11 cellular contexts compared by ENCODE assay signal in the genomic region with DNA sequence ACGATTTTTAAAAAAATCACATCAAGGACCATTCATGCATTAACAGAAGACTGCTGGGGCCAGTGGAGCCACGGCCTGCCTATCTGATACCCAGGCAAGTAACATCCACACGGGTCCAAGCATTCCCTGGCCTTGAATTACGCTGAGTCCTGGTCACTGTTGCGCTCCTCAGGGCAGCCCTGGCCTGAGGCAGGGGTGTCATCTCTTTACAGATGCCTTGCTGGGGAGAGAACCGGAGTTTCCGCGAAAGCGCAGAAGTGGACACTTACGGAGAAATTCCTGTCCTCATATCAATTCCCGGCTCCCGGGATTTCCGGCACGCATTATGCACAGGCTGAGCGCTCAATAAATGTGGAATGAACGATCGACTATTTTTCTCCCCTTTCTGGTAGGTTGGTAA. TPM values are rescaled to one million over a fixed set of nuclear protein-coding genes. Genes with fewer than 3 reads are reported as not detected.
DNase-seq lines count a peak whose midpoint lies in the region; ATAC-seq and TF ChIP-seq lines count a peak whose summit lies in the region.
"Had no signal": no experiment of that assay in that cellular context is flagged by ENCODE, and none has a peak within 500 bp of the region (broad histone marks: within the 10 kb centered on the region; RNA-seq: fewer than 3 reads in every experiment).

No MANE protein-coding gene starts in this region.

- no peak for ATAC-seq in GM23338
- peak in 1 of 2 donors; percentile 12 for ATAC-seq in naive B cell (ENCODE audit: low read depth in 2 of 2)
- ATAC-seq in HG02588 (IDR thresholded peaks at IDR 0.05; ENCODE audit: unreplicated experiment), result no peak
- ATAC-seq: HCT116, heart right ventricle had no signal

- H3K4me3 Mint-ChIP-seq in Calu3 (ENCODE audit: low read depth, unreplicated experiment), result peak overlapping the region; percentile 86
- peak overlapping the region; percentile 61 for H3K4me3 Mint-ChIP-seq in GM23338
- H3K4me3 Mint-ChIP-seq in activated naive CD8-positive, alpha-beta T cell treated with anti-CD3 and anti-CD28 coated beads for 36 hours, result peak overlapping the region; percentile 95
- H3K4me3 Mint-ChIP-seq in naive B cell, result peak overlapping the region; percentile 84 to 99 (median 96)
- no peak overlapping the region for H3K4me3 Mint-ChIP-seq in osteocyte (ENCODE audit: unreplicated experiment)

- H3K4me1 ChIP-seq in GM23338 (ENCODE audit: insufficient read depth), result peaks cover 5% of the 10 kb centered on the region; the same call in 1 of the 2 replicates
- H3K4me1 ChIP-seq: heart right ventricle had no signal

- TF ChIP-seq CTCF in Calu3 (IDR thresholded peaks at IDR 0.05; ENCODE audit: unreplicated experiment), result no peak
- TF ChIP-seq CTCF in GM23338 (conservative IDR thresholded peaks at IDR 0.05; ENCODE audit: low read depth in 2 of 2), result no peak
- TF ChIP-seq CTCF in osteocyte (IDR thresholded peaks at IDR 0.05), result no peak

- 0 out of 2 replicates have a peak, but pooled peaks cover 3% of the 10 kb centered on the region for H3F3A ChIP-seq in GM23338 (replicated peaks; ENCODE audit: low read depth)

- H3K79me2 ChIP-seq in GM23338 (replicated peaks; ENCODE audit: insufficient read depth), result peaks cover 45% of the 10 kb centered on the region

- no peak overlapping the region for H3K27ac ChIP-seq in GM23338 (ENCODE audit: low read depth)

- DNase-seq in Calu3 (no peak), GM23338 (ENCODE audit: low spot score) (no peak), naive B cell (no peak), epidermal melanocyte (ENCODE audit: insufficient read length, low spot score) (no peak), osteocyte (ENCODE audit: extremely low spot score, unreplicated experiment) (no peak)
- DNase-seq in activated naive CD8-positive, alpha-beta T cell treated with anti-CD3 and anti-CD28 coated beads for 36 hours, result no peak
- DNase-seq: heart right ventricle, mammary epithelial cell had no signal

- peak overlapping the region; percentile 98; the same call in 1 of the 2 replicates for H2AFZ ChIP-seq in GM23338

- no peaks in the 10 kb centered on the region for H4K20me1 ChIP-seq in GM23338 (replicated peaks; ENCODE audit: insufficient read depth)

- no peaks in the 10 kb centered on the region for H3K9me2 ChIP-seq in GM23338 (ENCODE audit: insufficient read depth)

- peak overlapping the region; percentile 91 for H3K4me3 ChIP-seq in GM23338

- no peaks in the 10 kb centered on the region for H3K27me3 ChIP-seq in GM23338 (ENCODE audit: insufficient read depth)

- peak overlapping the region; percentile 93 for H3K4me2 ChIP-seq in GM23338

- H3K36me3 Mint-ChIP-seq in Calu3 (ENCODE audit: insufficient read depth, unreplicated experiment), result peaks cover 40% of the 10 kb centered on the region
- no peaks in the 10 kb centered on the region; the same call in 2 of the 3 replicates for H3K36me3 Mint-ChIP-seq in GM23338 (ENCODE audit: low read depth)
- peaks cover 47% of the 10 kb centered on the region for H3K36me3 Mint-ChIP-seq in activated naive CD8-positive, alpha-beta T cell treated with anti-CD3 and anti-CD28 coated beads for 36 hours
- H3K36me3 Mint-ChIP-seq in naive B cell, result peaks cover 8 to 10% of the 10 kb centered on the region in 2 donors
- no peaks in the 10 kb centered on the region for H3K36me3 Mint-ChIP-seq in osteocyte (ENCODE audit: unreplicated experiment)

- CTCF ChIA-PET in Calu3 (lab: Charles Lee), result no interaction called here

- peaks cover 2% of the 10 kb centered on the region for H3K9me3 Mint-ChIP-seq in Calu3 (ENCODE audit: low read depth, unreplicated experiment)
- H3K9me3 Mint-ChIP-seq in GM23338, result no peaks in the 10 kb centered on the region
- peaks cover 5% of the 10 kb centered on the region for H3K9me3 Mint-ChIP-seq in activated naive CD8-positive, alpha-beta T cell treated with anti-CD3 and anti-CD28 coated beads for 36 hours
- H3K9me3 Mint-ChIP-seq in naive B cell, result no peaks in the 10 kb centered on the region
- H3K9me3 Mint-ChIP-seq in osteocyte (ENCODE audit: unreplicated experiment), result no peaks in the 10 kb centered on the region

- intact Hi-C loops in Calu3 (cut with micrococcal nuclease; ENCODE audit: unreplicated experiment), result no loop called here

- H3K27me3 Mint-ChIP-seq in Calu3 (ENCODE audit: unreplicated experiment) (no peaks in the 10 kb centered on the region), GM23338 (ENCODE audit: insufficient read depth, low read depth, poor library complexity) (peaks cover 17% of the 10 kb centered on the region), naive B cell (no peaks in the 10 kb centered on the region), osteocyte (ENCODE audit: unreplicated experiment) (peaks cover 7% of the 10 kb centered on the region)
- no peaks in the 10 kb centered on the region for H3K27me3 Mint-ChIP-seq in activated naive CD8-positive, alpha-beta T cell treated with anti-CD3 and anti-CD28 coated beads for 36 hours

- TSS peak; percentile 48 for BruUV-seq in Calu3 (replicated peaks; lab: Mats Ljungman, UMichigan)

- H3K27ac Mint-ChIP-seq in Calu3 (ENCODE audit: unreplicated experiment) (peak overlapping the region; percentile 84), GM23338 (no peak overlapping the region), naive B cell (peak overlapping the region; percentile 92 to 98 (median 97)), osteocyte (ENCODE audit: unreplicated experiment) (no peak overlapping the region)
- H3K27ac Mint-ChIP-seq in activated naive CD8-positive, alpha-beta T cell treated with anti-CD3 and anti-CD28 coated beads for 36 hours, result peak overlapping the region; percentile 99

- H3K36me3 ChIP-seq in GM23338 (ENCODE audit: insufficient read depth), result no peaks in the 10 kb centered on the region
- H3K36me3 ChIP-seq: heart right ventricle had no signal

- H3K4me1 Mint-ChIP-seq in Calu3 (ENCODE audit: low read depth, unreplicated experiment) (peaks cover 20% of the 10 kb centered on the region), GM23338 (peaks cover 13% of the 10 kb centered on the region), naive B cell (peaks cover 59 to 69% (median 65%) of the 10 kb centered on the region in 3 donors), osteocyte (ENCODE audit: unreplicated experiment) (no peaks in the 10 kb centered on the region)
- peaks cover 51% of the 10 kb centered on the region for H3K4me1 Mint-ChIP-seq in activated naive CD8-positive, alpha-beta T cell treated with anti-CD3 and anti-CD28 coated beads for 36 hours

TF ChIP-seq in GM23338, 12 proteins besides CTCF, POLR2A, EP300 and RAD21 (continues in another document):
- TF ChIP-seq POLR2AphosphoS5 (IDR thresholded peaks at IDR 0.05; ENCODE audit: low read depth) (no peak), CREB1 (CRISPR knock-in tag; IDR thresholded peaks at IDR 0.05; ENCODE audit: low read depth) (no peak), ZNF331 (CRISPR knock-in tag; IDR thresholded peaks at IDR 0.05; ENCODE audit: low read depth) (no peak), EZH2phosphoT487 (IDR thresholded peaks at IDR 0.05; ENCODE audit: unreplicated experiment) (no peak), JUNB (IDR thresholded peaks at IDR 0.05; ENCODE audit: unreplicated experiment) (no peak), EZH2 (IDR thresholded peaks at IDR 0.05; ENCODE audit: low read depth, unreplicated experiment) (no peak)
- TF ChIP-seq, protein P1, sequence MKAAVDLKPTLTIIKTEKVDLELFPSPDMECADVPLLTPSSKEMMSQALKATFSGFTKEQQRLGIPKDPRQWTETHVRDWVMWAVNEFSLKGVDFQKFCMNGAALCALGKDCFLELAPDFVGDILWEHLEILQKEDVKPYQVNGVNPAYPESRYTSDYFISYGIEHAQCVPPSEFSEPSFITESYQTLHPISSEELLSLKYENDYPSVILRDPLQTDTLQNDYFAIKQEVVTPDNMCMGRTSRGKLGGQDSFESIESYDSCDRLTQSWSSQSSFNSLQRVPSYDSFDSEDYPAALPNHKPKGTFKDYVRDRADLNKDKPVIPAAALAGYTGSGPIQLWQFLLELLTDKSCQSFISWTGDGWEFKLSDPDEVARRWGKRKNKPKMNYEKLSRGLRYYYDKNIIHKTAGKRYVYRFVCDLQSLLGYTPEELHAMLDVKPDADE (IDR thresholded peaks at IDR 0.05), result no peak
- TF ChIP-seq, protein P2, sequence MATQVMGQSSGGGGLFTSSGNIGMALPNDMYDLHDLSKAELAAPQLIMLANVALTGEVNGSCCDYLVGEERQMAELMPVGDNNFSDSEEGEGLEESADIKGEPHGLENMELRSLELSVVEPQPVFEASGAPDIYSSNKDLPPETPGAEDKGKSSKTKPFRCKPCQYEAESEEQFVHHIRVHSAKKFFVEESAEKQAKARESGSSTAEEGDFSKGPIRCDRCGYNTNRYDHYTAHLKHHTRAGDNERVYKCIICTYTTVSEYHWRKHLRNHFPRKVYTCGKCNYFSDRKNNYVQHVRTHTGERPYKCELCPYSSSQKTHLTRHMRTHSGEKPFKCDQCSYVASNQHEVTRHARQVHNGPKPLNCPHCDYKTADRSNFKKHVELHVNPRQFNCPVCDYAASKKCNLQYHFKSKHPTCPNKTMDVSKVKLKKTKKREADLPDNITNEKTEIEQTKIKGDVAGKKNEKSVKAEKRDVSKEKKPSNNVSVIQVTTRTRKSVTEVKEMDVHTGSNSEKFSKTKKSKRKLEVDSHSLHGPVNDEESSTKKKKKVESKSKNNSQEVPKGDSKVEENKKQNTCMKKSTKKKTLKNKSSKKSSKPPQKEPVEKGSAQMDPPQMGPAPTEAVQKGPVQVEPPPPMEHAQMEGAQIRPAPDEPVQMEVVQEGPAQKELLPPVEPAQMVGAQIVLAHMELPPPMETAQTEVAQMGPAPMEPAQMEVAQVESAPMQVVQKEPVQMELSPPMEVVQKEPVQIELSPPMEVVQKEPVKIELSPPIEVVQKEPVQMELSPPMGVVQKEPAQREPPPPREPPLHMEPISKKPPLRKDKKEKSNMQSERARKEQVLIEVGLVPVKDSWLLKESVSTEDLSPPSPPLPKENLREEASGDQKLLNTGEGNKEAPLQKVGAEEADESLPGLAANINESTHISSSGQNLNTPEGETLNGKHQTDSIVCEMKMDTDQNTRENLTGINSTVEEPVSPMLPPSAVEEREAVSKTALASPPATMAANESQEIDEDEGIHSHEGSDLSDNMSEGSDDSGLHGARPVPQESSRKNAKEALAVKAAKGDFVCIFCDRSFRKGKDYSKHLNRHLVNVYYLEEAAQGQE (IDR thresholded peaks at IDR 0.05; ENCODE audit: unreplicated experiment), result no peak

RNA-seq across cellular contexts. Expression of a gene that starts 1.4 kb away (rescaled TPM):
- total RNA-seq in Calu3 (2022), result 79.2 and 87.2 TPM in 2 replicates
- 29.0 and 32.9 TPM in 2 replicates for total RNA-seq in GM23338 (2014; rRNA removed; shearing (Covaris generic))
- 17.7 and 19.0 TPM in 2 replicates for polyA plus RNA-seq in GM23338 (2016; fragmentation: Nextera tagmentation; extraction: Ambion mirVana)
- total RNA-seq in activated naive CD8-positive, alpha-beta T cell treated with anti-CD3 and anti-CD28 coated beads for 36 hours, result 100 to 1,000 TPM; 108 to 111 TPM
- 10 to 100 TPM in 5 of 6 donors, 1 to 10 TPM in 1; 9.4 to 55.3 (median 17.5) TPM for polyA plus RNA-seq in naive B cell (ENCODE audit: low read depth in 6 of 6)
- total RNA-seq in osteocyte, result 0.24 TPM in 1 of 2 replicates, not detected in the other
- total RNA-seq: LHCN-M2 had no signal

Comparison
In these comparisons a context has a peak if more than half of its experiments do, and no peak if none do; other contexts are left out.
1. H3K27ac Mint-ChIP-seq: peak in Calu3 (single experiment), activated naive CD8-positive, alpha-beta T cell treated with anti-CD3 and anti-CD28 coated beads for 36 hours (single experiment) and naive B cell (6 of 6); none in GM23338 (single experiment) and osteocyte (single experiment).
2. RNA of a gene that starts 1.4 kb away (total RNA-seq): 108 to 111 TPM in activated naive CD8-positive, alpha-beta T cell treated with anti-CD3 and anti-CD28 coated beads for 36 hours, 79.2 to 87.2 TPM in Calu3 and 29.0 to 32.9 TPM in GM23338; 0.24 TPM in osteocyte; every median in the first group is over 10 times any median in the second.